ENCODE assay signal across 1 cellular context in genomic region chr9:129384138-129384886, GRCh38.
TF ChIP-seq lines count a peak whose summit lies in the region.

No MANE protein-coding gene starts in this region.

TF ChIP-seq in SK-N-SH, 30 proteins besides CTCF, POLR2A, EP300 and RAD21 (continued from another document):
- TF ChIP-seq IRF3 (IDR thresholded peaks at IDR 0.05; ENCODE audit: low read depth, low read length) (no peak), TAF1 (IDR thresholded peaks at IDR 0.05; ENCODE audit: borderline replicate concordance, low read depth, low read length) (no peak), TEAD4 (IDR thresholded peaks at IDR 0.05; ENCODE audit: borderline replicate concordance, insufficient read depth) (no peak), JUND (IDR thresholded peaks at IDR 0.05) (no peak), RFX5 (IDR thresholded peaks at IDR 0.05; ENCODE audit: low read length) (no peak), NRF1 (IDR thresholded peaks at IDR 0.05; ENCODE audit: low read depth, low read length) (no peak), MEF2A (IDR thresholded peaks at IDR 0.05; ENCODE audit: borderline replicate concordance, low read depth) (no peak), POLR2AphosphoS5 (IDR thresholded peaks at IDR 0.05; ENCODE audit: low read depth, low read length) (no peak), RCOR1 (IDR thresholded peaks at IDR 0.05; ENCODE audit: low read length) (no peak), SMC3 (IDR thresholded peaks at IDR 0.05; ENCODE audit: low read depth, low read length) (no peak), EZH2phosphoT487 (IDR thresholded peaks at IDR 0.05; ENCODE audit: borderline replicate concordance, low read depth) (no peak), PBX3 (IDR thresholded peaks at IDR 0.05) (no peak), RXRA (IDR thresholded peaks at IDR 0.05; ENCODE audit: borderline replicate concordance, low read depth) (no peak), TCF12 (IDR thresholded peaks at IDR 0.05) (no peak)
- TF ChIP-seq, protein P1, sequence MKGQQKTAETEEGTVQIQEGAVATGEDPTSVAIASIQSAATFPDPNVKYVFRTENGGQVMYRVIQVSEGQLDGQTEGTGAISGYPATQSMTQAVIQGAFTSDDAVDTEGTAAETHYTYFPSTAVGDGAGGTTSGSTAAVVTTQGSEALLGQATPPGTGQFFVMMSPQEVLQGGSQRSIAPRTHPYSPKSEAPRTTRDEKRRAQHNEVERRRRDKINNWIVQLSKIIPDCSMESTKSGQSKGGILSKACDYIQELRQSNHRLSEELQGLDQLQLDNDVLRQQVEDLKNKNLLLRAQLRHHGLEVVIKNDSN (IDR thresholded peaks at IDR 0.05; ENCODE audit: borderline replicate concordance, low read depth) = no peak
